Comparison of ENCODE assay signal across 18 cellular contexts in the genomic region with DNA sequence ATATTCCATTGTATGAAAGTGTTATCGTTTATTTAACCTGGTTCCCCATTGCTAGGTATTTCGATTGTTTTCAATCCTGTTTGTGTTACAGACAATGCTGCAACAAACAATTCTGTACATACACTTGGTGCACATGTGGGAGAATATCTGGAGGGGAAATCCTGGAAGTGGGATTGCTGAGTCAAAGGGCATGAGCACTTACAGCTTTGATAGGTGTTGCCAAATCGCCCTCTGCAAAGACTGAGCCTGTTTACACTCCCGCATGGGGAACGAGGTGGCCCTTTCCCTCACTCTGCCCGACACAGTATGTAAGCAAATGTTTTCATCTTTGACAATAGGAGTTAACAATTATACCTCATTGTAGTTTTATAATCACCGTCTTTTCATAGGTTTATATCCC.
A peak's percentile ranks its signal among the peaks of the same experiment; 100 is the strongest.
DNase-seq lines count a peak whose midpoint lies in the region; ATAC-seq and TF ChIP-seq lines count a peak whose summit lies in the region.
"Had no signal": no experiment of that assay in that cellular context is flagged by ENCODE, and none has a peak within 500 bp of the region (broad histone marks: within the 10 kb centered on the region; RNA-seq: fewer than 3 reads in every experiment).

No MANE protein-coding gene starts in this region.

- TF ChIP-seq CTCF in fibroblast of mammary gland (conservative IDR thresholded peaks at IDR 0.05; ENCODE audit: control insufficient read depth, insufficient read depth, low read depth, low read length): no peak
- no peak for TF ChIP-seq CTCF in parathyroid adenoma (IDR thresholded peaks at IDR 0.05)

- H3K27me3 ChIP-seq in HUES48 (ENCODE audit: control insufficient read depth, insufficient read depth, low read length): no peaks in the 10 kb centered on the region
- no peaks in the 10 kb centered on the region for H3K27me3 ChIP-seq in parathyroid adenoma (ENCODE audit: control insufficient read depth, insufficient read depth, low read length)

- peak overlapping the region; percentile 73 for H2AFZ ChIP-seq in parathyroid adenoma

- H3K36me3 ChIP-seq in HUES48 (ENCODE audit: control insufficient read depth, insufficient read depth, low read length) (no peaks in the 10 kb centered on the region), parathyroid adenoma (ENCODE audit: control insufficient read depth, insufficient read depth, low read length) (no peaks in the 10 kb centered on the region)

- H3K4me2 ChIP-seq in parathyroid adenoma (ENCODE audit: low read length): no peak overlapping the region

- no peaks in the 10 kb centered on the region for H3K79me2 ChIP-seq in parathyroid adenoma

- ATAC-seq in HG02852 (IDR thresholded peaks at IDR 0.05; ENCODE audit: unreplicated experiment): no peak
- ATAC-seq in sciatic nerve: no peak
- ATAC-seq: activated T-cell treated with anti-CD3 and anti-CD28 coated beads, Interleukin-2, amount 50 U/mL, for 72 hours; stimulated activated naive CD8-positive, alpha-beta T cell treated with anti-CD3 and anti-CD28 coated beads, Interleukin-15, amount 100 ng/mL, for 72 hours had no signal

- intact Hi-C loops in sciatic nerve (cut with DNase I): no loop called here

- DNase-seq in NCI-H774 (lab: John Stamatoyannopoulos, UW) (peak; percentile 33), fibroblast of mammary gland (ENCODE audit: low read depth) (peak; percentile 21), sciatic nerve (ENCODE audit: low spot score) (no peak)
- no peak for DNase-seq in activated T-cell treated with anti-CD3 and anti-CD28 coated beads, Interleukin-2, amount 50 U/mL, for 1 hour
- DNase-seq: activated CD4-positive, CD25-positive, alpha-beta regulatory T cell treated with anti-CD3 and anti-CD28 coated beads, Interleukin-2, amount 50 U/mL, for 72 hours; activated naive CD4-positive, alpha-beta T cell treated with anti-CD3 and anti-CD28 coated beads, Interleukin-2, amount 10 ng/mL, durations not matched to agents 7 days and 5 days; activated T-cell treated with anti-CD3 and anti-CD28 coated beads, Interleukin-2, amount 50 U/mL, for 72 hours; aorta; CD8-positive, alpha-beta memory T cell; cerebellar nuclear complex; DMS79; NCI-H1694 treated with DMSO at 0.1 percent for 48 hours; NCI-H446 treated with DMSO at 0.1 percent for 48 hours; stimulated activated CD4-positive, alpha-beta T cell treated with anti-CD3 and anti-CD28 coated beads, Interleukin-4, amount 100 ng/mL, for 24 hours; stimulated activated naive CD8-positive, alpha-beta T cell treated with anti-CD3 and anti-CD28 coated beads, Interleukin-15, amount 100 ng/mL, for 72 hours had no signal

- peak overlapping the region; percentile 0 for H3K27ac ChIP-seq in HUES48 (ENCODE audit: low read depth, low read length)
- peak overlapping the region; percentile 71 for H3K27ac ChIP-seq in parathyroid adenoma

- no peak overlapping the region for H3K4me3 ChIP-seq in HUES48 (ENCODE audit: low read depth, low read length)
- no peak overlapping the region for H3K4me3 ChIP-seq in fibroblast of mammary gland (ENCODE audit: control insufficient read depth, low read depth, low read length)
- no peak overlapping the region for H3K4me3 ChIP-seq in parathyroid adenoma (ENCODE audit: low read depth, low read length)

- H3K9me3 ChIP-seq in HUES48 (ENCODE audit: control insufficient read depth, insufficient read depth, low read length): no peaks in the 10 kb centered on the region
- no peaks in the 10 kb centered on the region for H3K9me3 ChIP-seq in parathyroid adenoma (ENCODE audit: control insufficient read depth, low read length)

- H3K9ac ChIP-seq in HUES48 (ENCODE audit: low read depth, low read length) (no peak overlapping the region), parathyroid adenoma (no peak overlapping the region)

- H3K4me1 ChIP-seq in HUES48 (ENCODE audit: control insufficient read depth, insufficient read depth, low read length) (no peaks in the 10 kb centered on the region), parathyroid adenoma (peaks cover 9% of the 10 kb centered on the region)

Comparison
In these comparisons a context has a peak if more than half of its experiments do, and no peak if none do; other contexts are left out.
1. DNase-seq: peak in NCI-H774 (single experiment) and fibroblast of mammary gland (single experiment); none in sciatic nerve (single experiment) and activated T-cell treated with anti-CD3 and anti-CD28 coated beads, Interleukin-2, amount 50 U/mL, for 1 hour (single experiment).